In genomic region chr11:2169001-2169370, GRCh38 we compare ENCODE assay signal across 30 cellular contexts. TPM values are rescaled to one million over a fixed set of nuclear protein-coding genes. Genes with fewer than 3 reads are reported as not detected.
"Had no signal": no experiment of that assay in that cellular context is flagged by ENCODE, and none has a peak within 500 bp of the region (broad histone marks: within the 10 kb centered on the region; RNA-seq: fewer than 3 reads in every experiment).

No MANE protein-coding gene starts in this region.

- ATAC-seq: activated CD4-positive, alpha-beta T cell treated with anti-CD3 and anti-CD28 coated beads for 36 hours; body of pancreas; gastrocnemius medialis; left ventricle myocardium superior; pancreas; sciatic nerve; stimulated activated naive CD8-positive, alpha-beta T cell treated with anti-CD3 and anti-CD28 coated beads, Interleukin-15, Interleukin-2, amounts not matched to agents 100 U/mL and 50 U/mL, for 24 hours had no signal

- H3K27me3 ChIP-seq: body of pancreas, pancreas, testis had no signal

- H3K4me3 ChIP-seq: adrenal gland, body of pancreas, coronary artery, dorsolateral prefrontal cortex, gastrocnemius medialis, pancreas, prostate gland, skin epidermis, testis, transverse colon had no signal

- DNase-seq: activated CD4-positive, alpha-beta T cell treated with anti-CD3 and anti-CD28 coated beads for 36 hours; activated CD4-positive, CD25-positive, alpha-beta regulatory T cell; activated CD8-positive, alpha-beta memory T cell treated with anti-CD3 and anti-CD28 coated beads for 24 hours; activated effector memory CD4-positive, alpha-beta T cell treated with Interleukin-2 at 50 U/mL for 16 hours; activated naive CD4-positive, alpha-beta T cell treated with Interleukin-2 at 50 U/mL for 16 hours; activated naive CD8-positive, alpha-beta T cell treated with anti-CD3 and anti-CD28 coated beads for 36 hours; aorta; body of pancreas; dorsolateral prefrontal cortex; effector memory CD4-positive, alpha-beta T cell; gastrocnemius medialis; glutamatergic neuron; left ventricle myocardium superior; mammary epithelial cell; pancreas; retina; stimulated activated CD4-positive, alpha-beta T cell treated with anti-CD3 and anti-CD28 coated beads, Interleukin-12 subunit alpha, Interleukin-12 subunit beta, amount 100 ng/mL, for 4 hours; stimulated activated CD4-positive, alpha-beta T cell treated with anti-CD3 and anti-CD28 coated beads, Interleukin-4, amount 100 ng/mL, for 1 hour; stimulated activated naive CD8-positive, alpha-beta T cell treated with anti-CD3 and anti-CD28 coated beads, Interleukin-15, Interleukin-2, amounts not matched to agents 100 U/mL and 50 U/mL, for 24 hours; transverse colon had no signal

- H3K36me3 ChIP-seq: adrenal gland, gastrocnemius medialis, pancreas, prostate gland, transverse colon had no signal

- H3K27ac ChIP-seq: body of pancreas, coronary artery, dorsolateral prefrontal cortex, gastrocnemius medialis, pancreas, prostate gland, skin epidermis, testis, transverse colon had no signal

- H3K4me1 ChIP-seq: gastrocnemius medialis, prostate gland had no signal

- FAIRE-seq: islet of Langerhans, pancreas had no signal

- H3K9me3 ChIP-seq: adrenal gland, body of pancreas, gastrocnemius medialis, pancreas, prostate gland, testis, transverse colon had no signal

RNA-seq across cellular contexts. Expression of gene TH, which starts 2.6 kb away (rescaled TPM):
- total RNA-seq: activated CD4-positive, alpha-beta T cell treated with anti-CD3 and anti-CD28 coated beads for 36 hours; activated naive CD8-positive, alpha-beta T cell treated with anti-CD3 and anti-CD28 coated beads for 36 hours; gastrocnemius medialis; left ventricle myocardium superior; transverse colon had no signal
- polyA plus RNA-seq: aorta had no signal

RNA-seq across cellular contexts. Expression of gene INS, which starts 8.0 kb away (rescaled TPM):
- total RNA-seq: activated CD4-positive, alpha-beta T cell treated with anti-CD3 and anti-CD28 coated beads for 36 hours; activated naive CD8-positive, alpha-beta T cell treated with anti-CD3 and anti-CD28 coated beads for 36 hours; cerebellum; dorsolateral prefrontal cortex; epithelial cell of proximal tubule; gastrocnemius medialis; left ventricle myocardium superior; mammary epithelial cell; prostate gland; testis; transverse colon; urinary bladder had no signal
- polyA plus RNA-seq: mammary epithelial cell had no signal
